2 cellular contexts compared by ENCODE assay signal in the genomic region with DNA sequence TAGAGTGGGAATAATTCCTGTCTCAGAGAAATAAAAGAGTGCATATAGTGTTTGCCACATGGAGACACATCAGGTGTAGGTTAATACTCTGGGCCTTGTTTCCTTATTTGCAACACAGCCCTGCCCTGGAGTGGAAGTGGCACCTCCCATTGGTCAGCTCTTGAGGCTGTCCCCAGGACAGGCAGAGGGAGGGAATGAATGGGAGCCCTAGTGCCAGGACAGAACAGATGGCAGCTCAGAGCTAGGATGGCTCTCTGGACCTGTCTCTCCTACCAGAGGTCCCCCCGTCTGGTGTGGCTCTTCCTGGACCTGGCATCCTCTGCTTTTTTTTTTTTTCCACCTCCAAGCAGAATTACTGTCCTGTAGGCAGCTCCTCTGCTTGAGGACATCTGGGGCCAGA.
TF ChIP-seq lines count a peak whose summit lies in the region.

No MANE protein-coding gene starts in this region.

TF ChIP-seq in GM23338, 12 proteins besides CTCF, POLR2A, EP300 and RAD21 (continued from another document):
- TF ChIP-seq, protein P1, sequence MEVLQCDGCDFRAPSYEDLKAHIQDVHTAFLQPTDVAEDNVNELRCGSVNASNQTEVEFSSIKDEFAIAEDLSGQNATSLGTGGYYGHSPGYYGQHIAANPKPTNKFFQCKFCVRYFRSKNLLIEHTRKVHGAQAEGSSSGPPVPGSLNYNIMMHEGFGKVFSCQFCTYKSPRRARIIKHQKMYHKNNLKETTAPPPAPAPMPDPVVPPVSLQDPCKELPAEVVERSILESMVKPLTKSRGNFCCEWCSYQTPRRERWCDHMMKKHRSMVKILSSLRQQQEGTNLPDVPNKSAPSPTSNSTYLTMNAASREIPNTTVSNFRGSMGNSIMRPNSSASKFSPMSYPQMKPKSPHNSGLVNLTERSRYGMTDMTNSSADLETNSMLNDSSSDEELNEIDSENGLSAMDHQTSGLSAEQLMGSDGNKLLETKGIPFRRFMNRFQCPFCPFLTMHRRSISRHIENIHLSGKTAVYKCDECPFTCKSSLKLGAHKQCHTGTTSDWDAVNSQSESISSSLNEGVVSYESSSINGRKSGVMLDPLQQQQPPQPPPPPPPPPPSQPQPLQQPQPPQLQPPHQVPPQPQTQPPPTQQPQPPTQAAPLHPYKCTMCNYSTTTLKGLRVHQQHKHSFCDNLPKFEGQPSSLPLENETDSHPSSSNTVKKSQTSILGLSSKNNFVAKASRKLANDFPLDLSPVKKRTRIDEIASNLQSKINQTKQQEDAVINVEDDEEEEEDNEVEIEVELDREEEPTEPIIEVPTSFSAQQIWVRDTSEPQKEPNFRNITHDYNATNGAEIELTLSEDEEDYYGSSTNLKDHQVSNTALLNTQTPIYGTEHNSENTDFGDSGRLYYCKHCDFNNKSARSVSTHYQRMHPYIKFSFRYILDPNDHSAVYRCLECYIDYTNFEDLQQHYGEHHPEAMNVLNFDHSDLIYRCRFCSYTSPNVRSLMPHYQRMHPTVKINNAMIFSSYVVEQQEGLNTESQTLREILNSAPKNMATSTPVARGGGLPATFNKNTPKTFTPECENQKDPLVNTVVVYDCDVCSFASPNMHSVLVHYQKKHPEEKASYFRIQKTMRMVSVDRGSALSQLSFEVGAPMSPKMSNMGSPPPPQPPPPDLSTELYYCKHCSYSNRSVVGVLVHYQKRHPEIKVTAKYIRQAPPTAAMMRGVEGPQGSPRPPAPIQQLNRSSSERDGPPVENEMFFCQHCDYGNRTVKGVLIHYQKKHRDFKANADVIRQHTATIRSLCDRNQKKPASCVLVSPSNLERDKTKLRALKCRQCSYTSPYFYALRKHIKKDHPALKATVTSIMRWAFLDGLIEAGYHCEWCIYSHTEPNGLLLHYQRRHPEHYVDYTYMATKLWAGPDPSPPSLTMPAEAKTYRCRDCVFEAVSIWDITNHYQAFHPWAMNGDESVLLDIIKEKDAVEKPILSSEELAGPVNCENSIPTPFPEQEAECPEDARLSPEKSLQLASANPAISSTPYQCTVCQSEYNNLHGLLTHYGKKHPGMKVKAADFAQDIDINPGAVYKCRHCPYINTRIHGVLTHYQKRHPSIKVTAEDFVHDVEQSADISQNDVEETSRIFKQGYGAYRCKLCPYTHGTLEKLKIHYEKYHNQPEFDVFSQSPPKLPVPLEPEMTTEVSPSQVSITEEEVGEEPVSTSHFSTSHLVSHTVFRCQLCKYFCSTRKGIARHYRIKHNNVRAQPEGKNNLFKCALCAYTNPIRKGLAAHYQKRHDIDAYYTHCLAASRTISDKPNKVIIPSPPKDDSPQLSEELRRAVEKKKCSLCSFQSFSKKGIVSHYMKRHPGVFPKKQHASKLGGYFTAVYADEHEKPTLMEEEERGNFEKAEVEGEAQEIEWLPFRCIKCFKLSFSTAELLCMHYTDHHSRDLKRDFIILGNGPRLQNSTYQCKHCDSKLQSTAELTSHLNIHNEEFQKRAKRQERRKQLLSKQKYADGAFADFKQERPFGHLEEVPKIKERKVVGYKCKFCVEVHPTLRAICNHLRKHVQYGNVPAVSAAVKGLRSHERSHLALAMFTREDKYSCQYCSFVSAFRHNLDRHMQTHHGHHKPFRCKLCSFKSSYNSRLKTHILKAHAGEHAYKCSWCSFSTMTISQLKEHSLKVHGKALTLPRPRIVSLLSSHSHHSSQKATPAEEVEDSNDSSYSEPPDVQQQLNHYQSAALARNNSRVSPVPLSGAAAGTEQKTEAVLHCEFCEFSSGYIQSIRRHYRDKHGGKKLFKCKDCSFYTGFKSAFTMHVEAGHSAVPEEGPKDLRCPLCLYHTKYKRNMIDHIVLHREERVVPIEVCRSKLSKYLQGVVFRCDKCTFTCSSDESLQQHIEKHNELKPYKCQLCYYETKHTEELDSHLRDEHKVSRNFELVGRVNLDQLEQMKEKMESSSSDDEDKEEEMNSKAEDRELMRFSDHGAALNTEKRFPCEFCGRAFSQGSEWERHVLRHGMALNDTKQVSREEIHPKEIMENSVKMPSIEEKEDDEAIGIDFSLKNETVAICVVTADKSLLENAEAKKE (CRISPR knock-in tag; IDR thresholded peaks at IDR 0.05): no peak
- TF ChIP-seq, protein P2, sequence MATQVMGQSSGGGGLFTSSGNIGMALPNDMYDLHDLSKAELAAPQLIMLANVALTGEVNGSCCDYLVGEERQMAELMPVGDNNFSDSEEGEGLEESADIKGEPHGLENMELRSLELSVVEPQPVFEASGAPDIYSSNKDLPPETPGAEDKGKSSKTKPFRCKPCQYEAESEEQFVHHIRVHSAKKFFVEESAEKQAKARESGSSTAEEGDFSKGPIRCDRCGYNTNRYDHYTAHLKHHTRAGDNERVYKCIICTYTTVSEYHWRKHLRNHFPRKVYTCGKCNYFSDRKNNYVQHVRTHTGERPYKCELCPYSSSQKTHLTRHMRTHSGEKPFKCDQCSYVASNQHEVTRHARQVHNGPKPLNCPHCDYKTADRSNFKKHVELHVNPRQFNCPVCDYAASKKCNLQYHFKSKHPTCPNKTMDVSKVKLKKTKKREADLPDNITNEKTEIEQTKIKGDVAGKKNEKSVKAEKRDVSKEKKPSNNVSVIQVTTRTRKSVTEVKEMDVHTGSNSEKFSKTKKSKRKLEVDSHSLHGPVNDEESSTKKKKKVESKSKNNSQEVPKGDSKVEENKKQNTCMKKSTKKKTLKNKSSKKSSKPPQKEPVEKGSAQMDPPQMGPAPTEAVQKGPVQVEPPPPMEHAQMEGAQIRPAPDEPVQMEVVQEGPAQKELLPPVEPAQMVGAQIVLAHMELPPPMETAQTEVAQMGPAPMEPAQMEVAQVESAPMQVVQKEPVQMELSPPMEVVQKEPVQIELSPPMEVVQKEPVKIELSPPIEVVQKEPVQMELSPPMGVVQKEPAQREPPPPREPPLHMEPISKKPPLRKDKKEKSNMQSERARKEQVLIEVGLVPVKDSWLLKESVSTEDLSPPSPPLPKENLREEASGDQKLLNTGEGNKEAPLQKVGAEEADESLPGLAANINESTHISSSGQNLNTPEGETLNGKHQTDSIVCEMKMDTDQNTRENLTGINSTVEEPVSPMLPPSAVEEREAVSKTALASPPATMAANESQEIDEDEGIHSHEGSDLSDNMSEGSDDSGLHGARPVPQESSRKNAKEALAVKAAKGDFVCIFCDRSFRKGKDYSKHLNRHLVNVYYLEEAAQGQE (IDR thresholded peaks at IDR 0.05; ENCODE audit: unreplicated experiment): no peak
TF ChIP-seq in GM23338: peak in this region for 0.

TF ChIP-seq in WTC11, 78 proteins besides CTCF, POLR2A, EP300 and RAD21 (continued from another document):
- TF ChIP-seq, protein P3, sequence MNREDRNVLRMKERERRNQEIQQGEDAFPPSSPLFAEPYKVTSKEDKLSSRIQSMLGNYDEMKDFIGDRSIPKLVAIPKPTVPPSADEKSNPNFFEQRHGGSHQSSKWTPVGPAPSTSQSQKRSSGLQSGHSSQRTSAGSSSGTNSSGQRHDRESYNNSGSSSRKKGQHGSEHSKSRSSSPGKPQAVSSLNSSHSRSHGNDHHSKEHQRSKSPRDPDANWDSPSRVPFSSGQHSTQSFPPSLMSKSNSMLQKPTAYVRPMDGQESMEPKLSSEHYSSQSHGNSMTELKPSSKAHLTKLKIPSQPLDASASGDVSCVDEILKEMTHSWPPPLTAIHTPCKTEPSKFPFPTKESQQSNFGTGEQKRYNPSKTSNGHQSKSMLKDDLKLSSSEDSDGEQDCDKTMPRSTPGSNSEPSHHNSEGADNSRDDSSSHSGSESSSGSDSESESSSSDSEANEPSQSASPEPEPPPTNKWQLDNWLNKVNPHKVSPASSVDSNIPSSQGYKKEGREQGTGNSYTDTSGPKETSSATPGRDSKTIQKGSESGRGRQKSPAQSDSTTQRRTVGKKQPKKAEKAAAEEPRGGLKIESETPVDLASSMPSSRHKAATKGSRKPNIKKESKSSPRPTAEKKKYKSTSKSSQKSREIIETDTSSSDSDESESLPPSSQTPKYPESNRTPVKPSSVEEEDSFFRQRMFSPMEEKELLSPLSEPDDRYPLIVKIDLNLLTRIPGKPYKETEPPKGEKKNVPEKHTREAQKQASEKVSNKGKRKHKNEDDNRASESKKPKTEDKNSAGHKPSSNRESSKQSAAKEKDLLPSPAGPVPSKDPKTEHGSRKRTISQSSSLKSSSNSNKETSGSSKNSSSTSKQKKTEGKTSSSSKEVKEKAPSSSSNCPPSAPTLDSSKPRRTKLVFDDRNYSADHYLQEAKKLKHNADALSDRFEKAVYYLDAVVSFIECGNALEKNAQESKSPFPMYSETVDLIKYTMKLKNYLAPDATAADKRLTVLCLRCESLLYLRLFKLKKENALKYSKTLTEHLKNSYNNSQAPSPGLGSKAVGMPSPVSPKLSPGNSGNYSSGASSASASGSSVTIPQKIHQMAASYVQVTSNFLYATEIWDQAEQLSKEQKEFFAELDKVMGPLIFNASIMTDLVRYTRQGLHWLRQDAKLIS (CRISPR knock-in tag; IDR thresholded peaks at IDR 0.05; ENCODE audit: borderline replicate concordance): no peak
- TF ChIP-seq TCF7 (CRISPR knock-in tag; IDR thresholded peaks at IDR 0.05; ENCODE audit: low read depth) (no peak), ZNF671 (CRISPR knock-in tag; IDR thresholded peaks at IDR 0.05) (no peak), NR1H2 (CRISPR knock-in tag; IDR thresholded peaks at IDR 0.05) (no peak), SMAD3 (CRISPR knock-in tag; IDR thresholded peaks at IDR 0.05; ENCODE audit: borderline replicate concordance) (no peak), OVOL2 (CRISPR knock-in tag; IDR thresholded peaks at IDR 0.05; ENCODE audit: borderline replicate concordance) (no peak), FOXP1 (CRISPR knock-in tag; IDR thresholded peaks at IDR 0.05; ENCODE audit: borderline replicate concordance) (no peak)
- TF ChIP-seq, protein P4, sequence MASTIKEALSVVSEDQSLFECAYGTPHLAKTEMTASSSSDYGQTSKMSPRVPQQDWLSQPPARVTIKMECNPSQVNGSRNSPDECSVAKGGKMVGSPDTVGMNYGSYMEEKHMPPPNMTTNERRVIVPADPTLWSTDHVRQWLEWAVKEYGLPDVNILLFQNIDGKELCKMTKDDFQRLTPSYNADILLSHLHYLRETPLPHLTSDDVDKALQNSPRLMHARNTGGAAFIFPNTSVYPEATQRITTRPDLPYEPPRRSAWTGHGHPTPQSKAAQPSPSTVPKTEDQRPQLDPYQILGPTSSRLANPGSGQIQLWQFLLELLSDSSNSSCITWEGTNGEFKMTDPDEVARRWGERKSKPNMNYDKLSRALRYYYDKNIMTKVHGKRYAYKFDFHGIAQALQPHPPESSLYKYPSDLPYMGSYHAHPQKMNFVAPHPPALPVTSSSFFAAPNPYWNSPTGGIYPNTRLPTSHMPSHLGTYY (CRISPR knock-in tag; IDR thresholded peaks at IDR 0.05): no peak
- TF ChIP-seq, protein P5, sequence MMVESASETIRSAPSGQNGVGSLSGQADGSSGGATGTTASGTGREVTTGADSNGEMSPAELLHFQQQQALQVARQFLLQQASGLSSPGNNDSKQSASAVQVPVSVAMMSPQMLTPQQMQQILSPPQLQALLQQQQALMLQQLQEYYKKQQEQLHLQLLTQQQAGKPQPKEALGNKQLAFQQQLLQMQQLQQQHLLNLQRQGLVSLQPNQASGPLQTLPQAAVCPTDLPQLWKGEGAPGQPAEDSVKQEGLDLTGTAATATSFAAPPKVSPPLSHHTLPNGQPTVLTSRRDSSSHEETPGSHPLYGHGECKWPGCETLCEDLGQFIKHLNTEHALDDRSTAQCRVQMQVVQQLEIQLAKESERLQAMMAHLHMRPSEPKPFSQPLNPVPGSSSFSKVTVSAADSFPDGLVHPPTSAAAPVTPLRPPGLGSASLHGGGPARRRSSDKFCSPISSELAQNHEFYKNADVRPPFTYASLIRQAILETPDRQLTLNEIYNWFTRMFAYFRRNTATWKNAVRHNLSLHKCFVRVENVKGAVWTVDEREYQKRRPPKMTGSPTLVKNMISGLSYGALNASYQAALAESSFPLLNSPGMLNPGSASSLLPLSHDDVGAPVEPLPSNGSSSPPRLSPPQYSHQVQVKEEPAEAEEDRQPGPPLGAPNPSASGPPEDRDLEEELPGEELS (CRISPR knock-in tag; IDR thresholded peaks at IDR 0.05): no peak
TF ChIP-seq in WTC11: peak in this region for 0.
